In genomic region chr3:127774647-127775046, GRCh38 we compare ENCODE assay signal across 1 cellular context.
TF ChIP-seq lines count a peak whose summit lies in the region.

No MANE protein-coding gene starts in this region.

TF ChIP-seq in GM12878, 131 proteins besides CTCF, POLR2A, EP300 and RAD21 (continued from another document):
- TF ChIP-seq, protein P1, sequence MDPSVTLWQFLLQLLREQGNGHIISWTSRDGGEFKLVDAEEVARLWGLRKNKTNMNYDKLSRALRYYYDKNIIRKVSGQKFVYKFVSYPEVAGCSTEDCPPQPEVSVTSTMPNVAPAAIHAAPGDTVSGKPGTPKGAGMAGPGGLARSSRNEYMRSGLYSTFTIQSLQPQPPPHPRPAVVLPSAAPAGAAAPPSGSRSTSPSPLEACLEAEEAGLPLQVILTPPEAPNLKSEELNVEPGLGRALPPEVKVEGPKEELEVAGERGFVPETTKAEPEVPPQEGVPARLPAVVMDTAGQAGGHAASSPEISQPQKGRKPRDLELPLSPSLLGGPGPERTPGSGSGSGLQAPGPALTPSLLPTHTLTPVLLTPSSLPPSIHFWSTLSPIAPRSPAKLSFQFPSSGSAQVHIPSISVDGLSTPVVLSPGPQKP (IDR thresholded peaks at IDR 0.05; ENCODE audit: low read depth, low read length), result no peak
- no peak for TF ChIP-seq SREBF1 (IDR thresholded peaks at IDR 0.05; ENCODE audit: low read length)
- no peak for TF ChIP-seq BHLHE40 (IDR thresholded peaks at IDR 0.05; ENCODE audit: borderline replicate concordance in 1 of 2, low read depth in 2 of 2, low read length in 1 of 2)
TF ChIP-seq in GM12878: peak in this region for 0.
